ENCODE assay signal across 2 cellular contexts in the genomic region with DNA sequence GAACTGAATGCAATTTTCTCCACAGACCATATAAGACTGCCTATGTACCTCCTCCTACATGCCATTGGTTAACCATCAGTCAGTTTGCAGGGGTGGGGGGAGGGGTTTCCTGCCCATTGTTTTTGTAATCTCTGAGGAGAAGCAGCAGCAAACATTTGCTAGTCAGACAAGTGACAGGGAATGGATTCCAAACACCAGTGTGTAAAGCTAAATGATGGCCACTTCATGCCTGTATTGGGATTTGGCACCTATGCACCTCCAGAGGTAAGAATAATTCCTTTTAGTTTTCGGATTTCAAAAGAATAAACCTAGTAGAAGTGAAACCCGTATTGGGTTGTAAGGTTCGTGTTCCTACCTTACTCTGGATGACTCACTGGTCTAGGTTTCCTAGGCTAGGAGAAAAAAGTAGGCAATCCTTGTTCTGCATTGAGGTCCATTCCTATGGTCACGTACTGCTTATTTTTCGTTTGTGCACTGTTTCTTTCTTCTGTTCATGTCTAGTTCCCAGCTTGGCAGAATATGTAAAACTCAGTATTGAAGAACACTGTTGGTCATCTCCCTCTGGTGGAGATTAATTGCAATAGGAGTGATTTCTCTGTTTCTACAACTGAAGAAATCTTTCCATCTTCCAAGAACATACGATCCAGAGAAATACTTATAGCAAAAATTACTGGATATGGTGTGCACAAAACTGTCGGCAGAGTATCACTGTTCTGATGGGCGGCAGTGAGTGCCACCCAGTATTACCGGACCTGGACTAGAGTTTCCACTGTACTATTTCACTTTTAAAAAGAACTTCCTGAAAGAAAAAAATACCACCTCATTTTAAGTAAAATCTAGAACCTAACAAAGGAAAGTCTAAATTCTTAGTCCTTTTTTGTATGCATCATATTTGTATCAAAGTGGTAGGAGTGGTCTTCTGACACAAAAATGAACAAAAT.
TF ChIP-seq lines count a peak whose summit lies in the region.

TSS of gene AKR1C3 (plus strand) at position 150 of the 941 bp plus-strand sequence. CDS start at position 181, 31 bp downstream.

TF ChIP-seq in HCT116, 20 proteins besides CTCF, POLR2A, EP300 and RAD21 (continued from another document):
- TF ChIP-seq JUND (IDR thresholded peaks at IDR 0.05) (no peak), CEBPB (IDR thresholded peaks at IDR 0.05; ENCODE audit: low read depth) (no peak), ZBTB33 (IDR thresholded peaks at IDR 0.05; ENCODE audit: extremely low read depth, insufficient replicate concordance, low read length) (no peak), CBX3 (IDR thresholded peaks at IDR 0.05; ENCODE audit: low read depth) (peak; percentile 42; the same call in 1 of the 2 replicates), EGR1 (IDR thresholded peaks at IDR 0.05; ENCODE audit: low read depth) (no peak)

TF ChIP-seq in endothelial cell of umbilical vein, 7 proteins besides CTCF, POLR2A, EP300 and RAD21 (continued from another document):
- TF ChIP-seq JUN (IDR thresholded peaks at IDR 0.05; ENCODE audit: borderline replicate concordance, insufficient read depth, insufficient read length, low read depth) (no peak), EZH2 (IDR thresholded peaks at IDR 0.05; ENCODE audit: borderline replicate concordance, low read depth, low read length, severe bottlenecking) (no peak), MAX (IDR thresholded peaks at IDR 0.05; ENCODE audit: insufficient read depth, insufficient read length) (no peak), FOS (IDR thresholded peaks at IDR 0.05; ENCODE audit: borderline replicate concordance, insufficient read depth, low read length) (peak; percentile 14), MYC (IDR thresholded peaks at IDR 0.05; ENCODE audit: low read depth, low read length) (no peak), POLR2AphosphoS5 (IDR thresholded peaks at IDR 0.05; ENCODE audit: insufficient read depth, low read depth, low read length) (no peak)
TF ChIP-seq in endothelial cell of umbilical vein: peak in this region for 1.
